16 cellular contexts compared by ENCODE assay signal in the genomic region with DNA sequence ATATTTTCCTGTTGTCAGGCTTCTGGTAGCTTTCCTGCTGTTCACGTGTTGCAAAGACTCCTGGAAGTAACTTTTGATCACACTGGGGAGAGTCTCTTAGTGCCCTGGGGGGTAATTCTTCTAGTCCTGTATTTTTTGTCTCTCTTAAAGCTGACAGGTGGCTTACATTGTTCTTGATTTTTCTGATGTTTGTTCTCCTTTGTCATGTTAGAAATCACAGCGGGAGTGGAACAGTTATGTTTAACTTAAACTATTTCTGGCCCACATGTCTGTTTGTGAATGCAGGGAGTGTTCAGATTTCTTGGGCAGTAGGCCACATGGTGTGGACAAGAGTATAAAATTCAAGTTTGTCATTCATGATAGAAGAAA.
"Had no signal": no experiment of that assay in that cellular context is flagged by ENCODE, and none has a peak within 500 bp of the region (broad histone marks: within the 10 kb centered on the region; RNA-seq: fewer than 3 reads in every experiment).

No MANE protein-coding gene starts in this region.

- DNase-seq: activated CD4-positive, alpha-beta T cell treated with anti-CD3 and anti-CD28 coated beads, Interleukin-2, amount 10 ng/mL, durations not matched to agents 24 days and 14 days; activated CD8-positive, alpha-beta T cell treated with anti-CD3 and anti-CD28 coated beads, Interleukin-2, amount 10 ng/mL, durations not matched to agents 7 days and 5 days; activated effector memory CD4-positive, alpha-beta T cell treated with anti-CD3 and anti-CD28 coated beads, Interleukin-2, amount 50 U/mL, for 16 hours; activated naive CD4-positive, alpha-beta T cell treated with anti-CD3 and anti-CD28 coated beads, Interleukin-2, amount 50 U/mL, for 16 hours; activated T-cell treated with anti-CD3 and anti-CD28 coated beads, Interleukin-2, amount 50 U/mL, for 4 hours; aorta; cortex of kidney; heart right ventricle; natural killer cell; stimulated activated CD4-positive, alpha-beta T cell treated with anti-CD3 and anti-CD28 coated beads, Interleukin-4, amount 100 ng/mL, for 4 hours; upper lobe of right lung had no signal

- H3K4me3 Mint-ChIP-seq: activated CD4-positive, alpha-beta T cell treated with anti-CD3 and anti-CD28 coated beads, Interleukin-2, amount 10 ng/mL, durations not matched to agents 24 days and 14 days; activated CD8-positive, alpha-beta T cell treated with anti-CD3 and anti-CD28 coated beads, Interleukin-2, amount 10 ng/mL, durations not matched to agents 7 days and 5 days; activated T-cell treated with anti-CD3 and anti-CD28 coated beads, Interleukin-2, amount 50 U/mL, for 4 hours; natural killer cell; stimulated activated memory B cell treated with anti-CD40 and anti-IgM and Interleukin-4, amounts not matched to agents 10 μg/mL and 1 μg/mL and 100 μg/mL, for 72 hours had no signal

- H3K4me3 ChIP-seq: breast epithelium, heart right ventricle, smooth muscle cell, upper lobe of right lung had no signal

- ATAC-seq: activated CD8-positive, alpha-beta T cell treated with anti-CD3 and anti-CD28 coated beads, Interleukin-2, amount 10 ng/mL, durations not matched to agents 7 days and 5 days; activated T-cell treated with anti-CD3 and anti-CD28 coated beads, Interleukin-2, amount 50 U/mL, for 4 hours; heart right ventricle; natural killer cell; sciatic nerve; stimulated activated memory B cell treated with anti-CD40 and anti-IgM and Interleukin-4, amounts not matched to agents 10 μg/mL and 1 μg/mL and 100 μg/mL, for 72 hours; upper lobe of right lung had no signal

- H3K36me3 Mint-ChIP-seq: stimulated activated memory B cell treated with anti-CD40 and anti-IgM and Interleukin-4, amounts not matched to agents 10 μg/mL and 1 μg/mL and 100 μg/mL, for 72 hours had no signal

- H3K27ac ChIP-seq: breast epithelium, heart right ventricle, neutrophil, upper lobe of right lung had no signal

- H3K4me1 ChIP-seq: breast epithelium, heart right ventricle, upper lobe of right lung had no signal

- H3K27me3 ChIP-seq: breast epithelium, neutrophil, upper lobe of right lung had no signal

- H3K27me3 Mint-ChIP-seq: activated CD4-positive, alpha-beta T cell treated with anti-CD3 and anti-CD28 coated beads, Interleukin-2, amount 10 ng/mL, durations not matched to agents 24 days and 14 days; stimulated activated memory B cell treated with anti-CD40 and anti-IgM and Interleukin-4, amounts not matched to agents 10 μg/mL and 1 μg/mL and 100 μg/mL, for 72 hours had no signal

- H3K36me3 ChIP-seq: breast epithelium, heart right ventricle, neutrophil, upper lobe of right lung had no signal

- H3K4me1 Mint-ChIP-seq: activated CD4-positive, alpha-beta T cell treated with anti-CD3 and anti-CD28 coated beads, Interleukin-2, amount 10 ng/mL, durations not matched to agents 24 days and 14 days; natural killer cell; stimulated activated memory B cell treated with anti-CD40 and anti-IgM and Interleukin-4, amounts not matched to agents 10 μg/mL and 1 μg/mL and 100 μg/mL, for 72 hours had no signal

- H3K9me3 ChIP-seq: neutrophil, upper lobe of right lung had no signal

- H3K27ac Mint-ChIP-seq: activated CD4-positive, alpha-beta T cell treated with anti-CD3 and anti-CD28 coated beads, Interleukin-2, amount 10 ng/mL, durations not matched to agents 24 days and 14 days; activated CD8-positive, alpha-beta T cell treated with anti-CD3 and anti-CD28 coated beads, Interleukin-2, amount 10 ng/mL, durations not matched to agents 7 days and 5 days; natural killer cell; stimulated activated memory B cell treated with anti-CD40 and anti-IgM and Interleukin-4, amounts not matched to agents 10 μg/mL and 1 μg/mL and 100 μg/mL, for 72 hours had no signal

- H3K4me2 ChIP-seq: smooth muscle cell had no signal
